ENCODE assay signal across 10 cellular contexts in the genomic region with DNA sequence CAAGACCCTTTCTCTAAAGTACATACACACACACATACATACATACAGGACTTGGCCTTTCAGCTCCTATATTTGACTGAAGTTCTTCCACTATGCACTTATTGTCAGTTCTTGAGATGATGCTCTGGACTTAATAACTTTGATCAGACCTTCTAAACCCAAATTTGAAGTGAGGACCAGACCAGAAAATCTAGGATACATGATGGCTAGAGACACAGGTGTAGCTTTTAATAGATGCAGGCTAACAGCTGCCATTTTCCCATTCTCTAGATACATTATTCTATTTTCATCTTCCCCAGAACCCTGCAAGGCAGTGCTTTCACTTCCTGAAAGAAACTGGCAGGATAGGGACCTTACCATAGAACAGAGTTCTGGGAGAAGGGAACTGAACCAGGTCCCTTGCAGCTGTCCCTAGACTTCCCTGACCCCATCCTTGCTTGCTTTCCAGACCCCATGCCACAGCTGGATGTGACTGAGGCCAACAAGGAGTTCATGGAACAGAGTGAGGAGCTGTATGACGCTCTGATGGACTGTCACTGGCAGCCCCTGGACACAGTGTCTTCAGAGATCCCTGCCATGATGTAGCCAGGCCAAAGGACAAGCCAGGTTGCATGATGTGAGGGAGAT. TPM values are rescaled to one million over a fixed set of nuclear protein-coding genes. Genes with fewer than 3 reads are reported as not detected.
DNase-seq lines count a peak whose midpoint lies in the region; ATAC-seq and TF ChIP-seq lines count a peak whose summit lies in the region.
"Had no signal": no experiment of that assay in that cellular context is flagged by ENCODE, and none has a peak within 500 bp of the region (broad histone marks: within the 10 kb centered on the region; RNA-seq: fewer than 3 reads in every experiment).

No MANE protein-coding gene starts in this region.

- H3K27ac Mint-ChIP-seq in activated CD4-positive, alpha-beta T cell treated with anti-CD3 and anti-CD28 coated beads for 36 hours, result peak overlapping the region; percentile 80
- H3K27ac Mint-ChIP-seq in activated T-helper 2 cell treated with anti-CD3 and anti-CD28 coated beads, Interferon-gamma antibody, Interleukin-2, Interleukin-4, amounts not matched to agents 10 μg/mL and 5 μg/mL and 100 μg/mL, durations not matched to agents 14 hours and 24 hours and 36 hours, result peak overlapping the region; percentile 60

- POLR2A ChIA-PET in activated CD4-positive, alpha-beta T cell treated with anti-CD3 and anti-CD28 coated beads for 36 hours (lab: Charles Lee), result interaction anchor here (1.4 to 6.7 kb wide), 3 partner anchors 25 to 160 kb away, joined by 3 to 86 read pairs (median 75); a partner anchor contains a TSS

- DNase-seq in activated CD4-positive, alpha-beta T cell treated with anti-CD3 and anti-CD28 coated beads for 36 hours, result no peak
- DNase-seq in activated CD4-positive, alpha-beta T cell treated with anti-CD3 and anti-CD28 coated beads for 1 hour, result no peak
- DNase-seq in NB4 (ENCODE audit: low read depth), result peak; percentile 54
- DNase-seq in activated T-helper 2 cell treated with anti-CD3 and anti-CD28 coated beads, Interferon-gamma antibody, Interleukin-2, Interleukin-4, amounts not matched to agents 10 μg/mL and 5 μg/mL and 100 μg/mL, durations not matched to agents 14 hours and 24 hours and 36 hours (ENCODE audit: low spot score), result no peak
- DNase-seq in stimulated activated CD8-positive, alpha-beta memory T cell treated with anti-CD3 and anti-CD28 coated beads, Interleukin-15, amount 100 ng/mL, for 24 hours (ENCODE audit: low read depth), result peak; percentile 22
- no peak for DNase-seq in mucosa of descending colon
- DNase-seq: effector CD8-positive, alpha-beta T cell; right cardiac atrium had no signal

- H3K4me3 Mint-ChIP-seq in activated CD4-positive, alpha-beta T cell treated with anti-CD3 and anti-CD28 coated beads for 36 hours, result no peak overlapping the region
- H3K4me3 Mint-ChIP-seq in activated T-helper 2 cell treated with anti-CD3 and anti-CD28 coated beads, Interferon-gamma antibody, Interleukin-2, Interleukin-4, amounts not matched to agents 10 μg/mL and 5 μg/mL and 100 μg/mL, durations not matched to agents 14 hours and 24 hours and 36 hours (ENCODE audit: low read depth), result no peak overlapping the region

- no peaks in the 10 kb centered on the region for H3K9me3 ChIP-seq in mucosa of descending colon

- no peaks in the 10 kb centered on the region for H3K27me3 Mint-ChIP-seq in activated CD4-positive, alpha-beta T cell treated with anti-CD3 and anti-CD28 coated beads for 36 hours
- H3K27me3 Mint-ChIP-seq in activated T-helper 2 cell treated with anti-CD3 and anti-CD28 coated beads, Interferon-gamma antibody, Interleukin-2, Interleukin-4, amounts not matched to agents 10 μg/mL and 5 μg/mL and 100 μg/mL, durations not matched to agents 14 hours and 24 hours and 36 hours (ENCODE audit: low read depth), result no peaks in the 10 kb centered on the region

- CTCF ChIA-PET in activated CD4-positive, alpha-beta T cell treated with anti-CD3 and anti-CD28 coated beads for 36 hours (lab: Charles Lee), result interaction anchor here (0.9 to 1.5 kb wide), 3 partner anchors 13 to 217 kb away, joined by 3 to 5 read pairs (median 5); no protein-coding TSS in a partner anchor

- H3K36me3 Mint-ChIP-seq in activated CD4-positive, alpha-beta T cell treated with anti-CD3 and anti-CD28 coated beads for 36 hours (ENCODE audit: low read depth), result peaks cover 43% of the 10 kb centered on the region
- H3K36me3 Mint-ChIP-seq in activated T-helper 2 cell treated with anti-CD3 and anti-CD28 coated beads, Interferon-gamma antibody, Interleukin-2, Interleukin-4, amounts not matched to agents 10 μg/mL and 5 μg/mL and 100 μg/mL, durations not matched to agents 14 hours and 24 hours and 36 hours (ENCODE audit: low read depth), result peaks cover 61% of the 10 kb centered on the region

- H3K36me3 ChIP-seq in mucosa of descending colon (ENCODE audit: low read depth), result no peaks in the 10 kb centered on the region

- no peak for ATAC-seq in activated CD4-positive, alpha-beta T cell treated with anti-CD3 and anti-CD28 coated beads for 36 hours
- ATAC-seq in mucosa of descending colon (no peak), HG03469 (IDR thresholded peaks at IDR 0.05; ENCODE audit: unreplicated experiment) (no peak), GM21717 (IDR thresholded peaks at IDR 0.05; ENCODE audit: unreplicated experiment) (no peak)
- ATAC-seq: right cardiac atrium had no signal

- TF ChIP-seq CTCF in NB4 (IDR thresholded peaks at IDR 0.05; ENCODE audit: low read depth, low read length) (no peak), mucosa of descending colon (IDR thresholded peaks at IDR 0.05) (no peak)

- H3K4me3 ChIP-seq in NB4 (ENCODE audit: low read depth, low read length) (no peak overlapping the region), mucosa of descending colon (no peak overlapping the region)

- H3K4me1 ChIP-seq in mucosa of descending colon (ENCODE audit: low read depth), result peaks cover 9% of the 10 kb centered on the region

- H3K9me3 Mint-ChIP-seq in activated CD4-positive, alpha-beta T cell treated with anti-CD3 and anti-CD28 coated beads for 36 hours (ENCODE audit: low read depth), result no peaks in the 10 kb centered on the region
- no peaks in the 10 kb centered on the region for H3K9me3 Mint-ChIP-seq in activated T-helper 2 cell treated with anti-CD3 and anti-CD28 coated beads, Interferon-gamma antibody, Interleukin-2, Interleukin-4, amounts not matched to agents 10 μg/mL and 5 μg/mL and 100 μg/mL, durations not matched to agents 14 hours and 24 hours and 36 hours

- intact Hi-C loops in activated CD4-positive, alpha-beta T cell treated with anti-CD3 and anti-CD28 coated beads for 36 hours (cut with DNase I, micrococcal nuclease), result no loop called here
- intact Hi-C loops in activated T-helper 2 cell treated with anti-CD3 and anti-CD28 coated beads, Interferon-gamma antibody, Interleukin-2, Interleukin-4, amounts not matched to agents 10 μg/mL and 5 μg/mL and 100 μg/mL, durations not matched to agents 14 hours and 24 hours and 36 hours (cut with micrococcal nuclease), result no loop called here
- intact Hi-C loops in mucosa of descending colon (cut with DNase I, micrococcal nuclease), result no loop called here

- no peak for TF ChIP-seq POLR2A in NB4 (IDR thresholded peaks at IDR 0.05; ENCODE audit: extremely low read depth, insufficient read length)

- H3K4me1 Mint-ChIP-seq in activated CD4-positive, alpha-beta T cell treated with anti-CD3 and anti-CD28 coated beads for 36 hours, result peaks cover 28% of the 10 kb centered on the region
- H3K4me1 Mint-ChIP-seq in activated T-helper 2 cell treated with anti-CD3 and anti-CD28 coated beads, Interferon-gamma antibody, Interleukin-2, Interleukin-4, amounts not matched to agents 10 μg/mL and 5 μg/mL and 100 μg/mL, durations not matched to agents 14 hours and 24 hours and 36 hours (ENCODE audit: low read depth), result peaks cover 18% of the 10 kb centered on the region

RNA-seq across cellular contexts. Expression of a gene that starts 14.9 kb away (rescaled TPM):
- total RNA-seq in activated CD4-positive, alpha-beta T cell treated with anti-CD3 and anti-CD28 coated beads for 36 hours, result under 1 TPM in 1 of 2 experiments, not detected in 1; 0.09 TPM
- total RNA-seq in activated T-helper 2 cell treated with anti-CD3 and anti-CD28 coated beads, Interferon-gamma antibody, Interleukin-2, Interleukin-4, amounts not matched to agents 10 μg/mL and 5 μg/mL and 100 μg/mL, durations not matched to agents 14 hours and 24 hours and 36 hours, result 0.34 TPM in 2 replicates
- total RNA-seq in mucosa of descending colon, result 1 to 10 TPM; 3.5 to 5.9 (median 3.8) TPM

RNA-seq across cellular contexts. Expression of a gene that starts 24.3 kb away (rescaled TPM):
- total RNA-seq in activated CD4-positive, alpha-beta T cell treated with anti-CD3 and anti-CD28 coated beads for 36 hours, result 10 to 100 TPM; 50.7 to 60.2 TPM
- 49.4 and 55.4 TPM in 2 replicates for total RNA-seq in activated T-helper 2 cell treated with anti-CD3 and anti-CD28 coated beads, Interferon-gamma antibody, Interleukin-2, Interleukin-4, amounts not matched to agents 10 μg/mL and 5 μg/mL and 100 μg/mL, durations not matched to agents 14 hours and 24 hours and 36 hours
- total RNA-seq in mucosa of descending colon, result 10 to 100 TPM; 13.1 to 20.9 (median 16.0) TPM

Comparison
In these comparisons a context has a peak if more than half of its experiments do, and no peak if none do; other contexts are left out.
1. DNase-seq: peak in NB4 (single experiment) and stimulated activated CD8-positive, alpha-beta memory T cell treated with anti-CD3 and anti-CD28 coated beads, Interleukin-15, amount 100 ng/mL, for 24 hours (single experiment); none in activated CD4-positive, alpha-beta T cell treated with anti-CD3 and anti-CD28 coated beads for 36 hours (single experiment), activated CD4-positive, alpha-beta T cell treated with anti-CD3 and anti-CD28 coated beads for 1 hour (single experiment), activated T-helper 2 cell treated with anti-CD3 and anti-CD28 coated beads, Interferon-gamma antibody, Interleukin-2, Interleukin-4, amounts not matched to agents 10 μg/mL and 5 μg/mL and 100 μg/mL, durations not matched to agents 14 hours and 24 hours and 36 hours (single experiment) and mucosa of descending colon (0 of 3).